In genomic region chr20:3238616-3239025, GRCh38 we compare ENCODE assay signal across 8 cellular contexts. TPM values are rescaled to one million over a fixed set of nuclear protein-coding genes. Genes with fewer than 3 reads are reported as not detected.
A peak's percentile ranks its signal among the peaks of the same experiment; 100 is the strongest.
DNase-seq lines count a peak whose midpoint lies in the region; TF ChIP-seq lines count a peak whose summit lies in the region.

No MANE protein-coding gene starts in this region.

- TF ChIP-seq POLR2A in esophagus squamous epithelium (IDR thresholded peaks at IDR 0.05): no peak

- H2BK120ac ChIP-seq in neuronal stem cell (ENCODE audit: low read depth, low read length): no peak overlapping the region

- no peaks in the 10 kb centered on the region for H4K20me1 ChIP-seq in Karpas-422 (ENCODE audit: insufficient read depth, low read depth, low read length)

- H3K9ac ChIP-seq in Karpas-422 (ENCODE audit: low read length) (peak overlapping the region; percentile 64), neuronal stem cell (ENCODE audit: low read depth, low read length, poor library complexity) (peak overlapping the region; percentile 70)

- H3K27me3 ChIP-seq in Karpas-422 (ENCODE audit: low read length) (no peaks in the 10 kb centered on the region), esophagus squamous epithelium (peaks cover 0 to 79% (median 0%) of the 10 kb centered on the region in 4 donors), neuronal stem cell (ENCODE audit: control insufficient read depth in 3 of 3, insufficient read depth in 3 of 3, low read depth in 1 of 3, low read length in 3 of 3) (peaks cover 30 to 70% (median 52%) of the 10 kb centered on the region in 3 experiments)

- H3K23ac ChIP-seq in neuronal stem cell (ENCODE audit: low read depth, low read length, poor library complexity): peak overlapping the region; percentile 85

- H2AK5ac ChIP-seq in neuronal stem cell (ENCODE audit: low read depth, low read length): peak overlapping the region; percentile 46

- H3K4me2 ChIP-seq in Karpas-422 (ENCODE audit: low read depth, low read length, poor library complexity, severe bottlenecking): peak overlapping the region; percentile 85
- peak overlapping the region; percentile 95 for H3K4me2 ChIP-seq in neuronal stem cell (ENCODE audit: insufficient read depth, low read length, poor library complexity, severe bottlenecking)

- H2AFZ ChIP-seq in Karpas-422 (ENCODE audit: low read length): peak overlapping the region; percentile 93
- H2AFZ ChIP-seq in neuronal stem cell (ENCODE audit: low read length): peak overlapping the region; percentile 100

- no peak overlapping the region for H4K8ac ChIP-seq in neuronal stem cell (ENCODE audit: low read depth, low read length)

- peaks cover 8% of the 10 kb centered on the region for H3K79me1 ChIP-seq in neuronal stem cell (ENCODE audit: low read depth, low read length)

- H3K79me2 ChIP-seq in Karpas-422 (ENCODE audit: low read length): no peaks in the 10 kb centered on the region

- no peak overlapping the region for H2BK15ac ChIP-seq in neuronal stem cell (ENCODE audit: low read length)

- no peak for TF ChIP-seq CTCF in esophagus squamous epithelium (IDR thresholded peaks at IDR 0.05)

- H3K36me3 ChIP-seq in Karpas-422 (ENCODE audit: insufficient read depth, low read length) (no peaks in the 10 kb centered on the region), esophagus squamous epithelium (peaks cover 0 to 10% (median 0%) of the 10 kb centered on the region in 3 donors), neuronal stem cell (replicated peaks in 1 of 2; ENCODE audit: control insufficient read depth in 2 of 2, insufficient read depth in 2 of 2, low read length in 2 of 2) (no peaks in the 10 kb centered on the region)

- H3K9me2 ChIP-seq in Karpas-422 (replicated peaks; ENCODE audit: insufficient read depth, low read length): no peaks in the 10 kb centered on the region

- H2BK12ac ChIP-seq in neuronal stem cell (ENCODE audit: low read length): no peak overlapping the region

- peaks cover 14% of the 10 kb centered on the region for H3K4me1 ChIP-seq in Karpas-422 (ENCODE audit: low read length)
- H3K4me1 ChIP-seq in esophagus squamous epithelium: peaks cover 23 to 62% (median 37%) of the 10 kb centered on the region in 3 donors
- peaks cover 5 to 8% of the 10 kb centered on the region in 2 donors for H3K4me1 ChIP-seq in neuronal stem cell (ENCODE audit: control insufficient read depth in 2 of 2, insufficient read depth in 1 of 2, low read depth in 1 of 2, low read length in 2 of 2)

- H3K9me3 ChIP-seq in Karpas-422 (ENCODE audit: low read length): no peaks in the 10 kb centered on the region
- no peaks in the 10 kb centered on the region for H3K9me3 ChIP-seq in esophagus squamous epithelium
- peaks cover 6 to 13% of the 10 kb centered on the region in 2 donors for H3K9me3 ChIP-seq in neuronal stem cell (replicated peaks in 1 of 2; ENCODE audit: control insufficient read depth in 2 of 2, insufficient read depth in 1 of 2, low read depth in 1 of 2, low read length in 2 of 2)

- DNase-seq in NCI-H2227 (lab: John Stamatoyannopoulos, UW; ENCODE audit: unreplicated experiment) (peak; percentile 31), NCI-H2227 treated with DMSO at 0.1 percent for 48 hours (lab: John Stamatoyannopoulos, UW) (no peak), Karpas-422 (peak; percentile 86), esophagus squamous epithelium (lab: John Stamatoyannopoulos, UW) (no peak), neuronal stem cell (ENCODE audit: low spot score) (peak; percentile 26), medulla oblongata (ENCODE audit: extremely low spot score) (no peak), HCEC 1CT (no peak)
- peak; percentile 79 for DNase-seq in activated CD8-positive, alpha-beta memory T cell treated with anti-CD3 and anti-CD28 coated beads for 24 hours

- H3K18ac ChIP-seq in neuronal stem cell (ENCODE audit: low read length): peak overlapping the region; percentile 93

- H3K14ac ChIP-seq in neuronal stem cell (ENCODE audit: low read length): peak overlapping the region; percentile 71

- intact Hi-C loops in esophagus squamous epithelium (cut with DNase I): no loop called here

- no peak overlapping the region for H2BK5ac ChIP-seq in neuronal stem cell (ENCODE audit: low read length)

- WGBS in esophagus squamous epithelium, 2 donors: no CpG with 5 or more reads among the region's 48 CpGs
- no CpG with 5 or more reads among the region's 48 CpGs for WGBS in neuronal stem cell (ENCODE audit: extremely low coverage in 2 of 2, insufficient read length in 2 of 2, insufficient replicate concordance in 1 of 2), 2 donors

- H4K91ac ChIP-seq in neuronal stem cell (ENCODE audit: low read depth, low read length, poor library complexity): no peak overlapping the region

- peak overlapping the region; percentile 72 for H3K4me3 ChIP-seq in Karpas-422 (ENCODE audit: low read length)
- peak overlapping the region; percentile 58 to 93 (median 80) for H3K4me3 ChIP-seq in esophagus squamous epithelium
- H3K4me3 ChIP-seq in neuronal stem cell (ENCODE audit: low read length in 2 of 2): peak overlapping the region; percentile 59 to 88

- no peak overlapping the region for H3K4ac ChIP-seq in neuronal stem cell (ENCODE audit: low read length)

- H3K27ac ChIP-seq in Karpas-422 (ENCODE audit: low read length) (no peak overlapping the region), esophagus squamous epithelium (peak overlapping the region; percentile 74 to 82 (median 79)), neuronal stem cell (replicated peaks; ENCODE audit: low read length) (no peak overlapping the region)

RNA-seq across cellular contexts. Expression of gene SLC4A11, which starts 0.4 kb away (rescaled TPM):
- 0.36 and 0.60 TPM in 2 replicates for total RNA-seq in Karpas-422 (2014; rRNA removed; shearing (Covaris generic); ENCODE audit: low replicate concordance)
- total RNA-seq in esophagus squamous epithelium: 10 to 100 TPM in 3 of 4 donors, 1 to 10 TPM in 1; 7.2 to 24.7 (median 17.7) TPM
- 4.0 TPM for polyA plus RNA-seq in neuronal stem cell (2013, experiment 1 of 2)
- 3.9 TPM for polyA plus RNA-seq in neuronal stem cell (2013, experiment 2 of 2)

RNA-seq across cellular contexts. Expression of gene ITPA, which starts 29.3 kb away (rescaled TPM):
- total RNA-seq in Karpas-422 (2014; rRNA removed; shearing (Covaris generic); ENCODE audit: low replicate concordance): 76.9 and 94.4 TPM in 2 replicates
- 10 to 100 TPM; 47.1 to 54.5 (median 48.7) TPM for total RNA-seq in esophagus squamous epithelium
- polyA plus RNA-seq in neuronal stem cell (2013, experiment 1 of 2): 31.8 TPM
- polyA plus RNA-seq in neuronal stem cell (2013, experiment 2 of 2): 32.2 TPM

RNA-seq across cellular contexts. Expression of gene DDRGK1, which starts 34.1 kb away (rescaled TPM):
- 22.0 and 48.5 TPM in 2 replicates for total RNA-seq in Karpas-422 (2014; rRNA removed; shearing (Covaris generic); ENCODE audit: low replicate concordance)
- 10 to 100 TPM; 59.2 to 71.7 (median 66.4) TPM for total RNA-seq in esophagus squamous epithelium
- 29.3 TPM for polyA plus RNA-seq in neuronal stem cell (2013, experiment 1 of 2)
- 30.0 TPM for polyA plus RNA-seq in neuronal stem cell (2013, experiment 2 of 2)

Comparison
In these comparisons a context has a peak if more than half of its experiments do, and no peak if none do; other contexts are left out.
1. DNase-seq: peak in NCI-H2227 (single experiment), Karpas-422 (single experiment), activated CD8-positive, alpha-beta memory T cell treated with anti-CD3 and anti-CD28 coated beads for 24 hours (single experiment) and neuronal stem cell (single experiment); none in NCI-H2227 treated with DMSO at 0.1 percent for 48 hours (single experiment), esophagus squamous epithelium (single experiment), medulla oblongata (single experiment) and HCEC 1CT (single experiment).
2. H3K27ac ChIP-seq: peak in esophagus squamous epithelium (4 of 4); none in Karpas-422 (single experiment) and neuronal stem cell (single experiment).
3. Peak in every context shown above with its lines, with median percentiles within 50 percentile points of each other: H3K4me3 ChIP-seq.